ENCODE assay signal across 8 cellular contexts in the genomic region with DNA sequence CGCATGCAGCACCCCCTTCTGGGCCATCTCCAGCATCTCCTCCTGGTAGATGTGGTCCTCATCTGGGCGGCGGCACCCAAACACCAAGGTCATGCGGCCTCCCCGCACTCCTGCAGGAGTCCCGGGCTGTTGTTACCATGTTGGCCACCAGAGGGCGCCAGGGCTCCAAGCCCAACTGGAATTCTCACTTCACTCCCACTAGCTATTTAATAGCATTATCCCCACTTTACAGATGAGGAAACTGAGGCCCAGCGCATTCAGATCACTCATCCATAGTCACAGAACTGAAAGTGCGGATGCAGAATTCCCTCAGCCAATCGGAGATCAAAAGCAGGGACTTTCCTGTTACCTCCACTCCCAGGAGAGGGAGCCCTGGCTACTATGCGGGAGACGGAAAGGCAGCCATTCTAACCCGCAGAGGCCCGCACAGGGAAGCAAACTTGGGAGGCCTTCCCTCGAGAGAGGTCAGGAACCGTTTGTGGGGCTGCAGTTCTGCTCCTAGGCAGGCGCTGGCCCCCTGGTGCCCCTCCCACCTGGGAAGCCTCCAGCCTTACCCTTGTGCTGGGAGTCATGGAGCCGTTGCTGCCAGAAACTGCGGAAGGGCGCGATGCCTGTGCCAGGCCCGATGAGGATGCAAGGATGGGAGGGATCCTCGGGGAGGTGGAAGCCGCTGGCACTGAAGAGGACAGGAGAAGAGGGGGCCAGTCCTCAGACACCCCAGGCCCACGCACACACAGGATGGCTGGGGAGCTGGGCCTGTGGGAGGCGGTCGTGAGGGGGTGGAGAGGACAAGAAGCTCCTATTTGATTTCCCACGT. TPM values are rescaled to one million over a fixed set of nuclear protein-coding genes. Genes with fewer than 3 reads are reported as not detected.
DNase-seq lines count a peak whose midpoint lies in the region; ATAC-seq and TF ChIP-seq lines count a peak whose summit lies in the region.

No MANE protein-coding gene starts in this region.

- peak overlapping the region; percentile 31 for H2BK120ac ChIP-seq in neuronal stem cell (ENCODE audit: low read depth, low read length)

- no peaks in the 10 kb centered on the region for H3K79me2 ChIP-seq in fibroblast of lung (ENCODE audit: control insufficient read depth, insufficient read depth, low read length)

- no peaks in the 10 kb centered on the region for H3K27me3 ChIP-seq in NT2/D1 (ENCODE audit: insufficient read depth, insufficient read length)
- no peaks in the 10 kb centered on the region for H3K27me3 ChIP-seq in fibroblast of lung (ENCODE audit: control insufficient read depth, insufficient read depth, low read length)
- H3K27me3 ChIP-seq in neuronal stem cell (ENCODE audit: control insufficient read depth in 3 of 3, insufficient read depth in 3 of 3, low read depth in 1 of 3, low read length in 3 of 3), result no peaks in the 10 kb centered on the region

- ATAC-seq in HG03025 (IDR thresholded peaks at IDR 0.05; ENCODE audit: low FRiP score, unreplicated experiment), result no peak

- H3K4me3 ChIP-seq in NT2/D1 (ENCODE audit: insufficient read length, low read depth) (no peak overlapping the region), fibroblast of lung (replicated peaks in 1 of 4; ENCODE audit: control extremely low read depth in 1 of 4, insufficient read depth in 1 of 4, low read depth in 3 of 4, low read length in 4 of 4) (no peak overlapping the region), neuronal stem cell (ENCODE audit: low read length in 2 of 2) (peak overlapping the region in 1 of 2 donors; percentile 22)

- H2BK15ac ChIP-seq in neuronal stem cell (ENCODE audit: low read length), result no peak overlapping the region

- H2AFZ ChIP-seq in fibroblast of lung (ENCODE audit: low read length), result no peak overlapping the region
- H2AFZ ChIP-seq in neuronal stem cell (ENCODE audit: low read length), result no peak overlapping the region

- no peak overlapping the region for H3K14ac ChIP-seq in neuronal stem cell (ENCODE audit: low read length)

- H3K9me3 ChIP-seq in NT2/D1 (ENCODE audit: insufficient read depth, low read length) (no peaks in the 10 kb centered on the region), fibroblast of lung (ENCODE audit: control insufficient read depth, insufficient read depth, low read depth, low read length) (no peaks in the 10 kb centered on the region), neuronal stem cell (replicated peaks in 1 of 2; ENCODE audit: control insufficient read depth in 2 of 2, insufficient read depth in 1 of 2, low read depth in 1 of 2, low read length in 2 of 2) (no peaks in the 10 kb centered on the region)

- H2AK5ac ChIP-seq in neuronal stem cell (ENCODE audit: low read depth, low read length), result no peak overlapping the region

- TF ChIP-seq CTCF in AG09319 (IDR thresholded peaks at IDR 0.05; ENCODE audit: low read depth, low read length), result peak; percentile 80
- TF ChIP-seq CTCF in fibroblast of lung (conservative IDR thresholded peaks at IDR 0.05 in 1 of 2, IDR thresholded peaks at IDR 0.05 in 1 of 2; ENCODE audit: low read depth in 1 of 2, low read length in 2 of 2), result peak; percentile 82 to 84

- H3K9ac ChIP-seq in NT2/D1 (ENCODE audit: insufficient read length, low read depth) (no peak overlapping the region), fibroblast of lung (ENCODE audit: insufficient read depth, low read length) (no peak overlapping the region), neuronal stem cell (ENCODE audit: low read depth, low read length, poor library complexity) (no peak overlapping the region)

- peak; percentile 3 for DNase-seq in AG09319 (ENCODE audit: extremely low read depth, low read depth)
- peak; percentile 30 for DNase-seq in GM19240 (ENCODE audit: insufficient read length, low spot score)
- DNase-seq in NT2/D1 (ENCODE audit: low read depth, low spot score), result peak; percentile 22
- DNase-seq in activated T-cell treated with anti-CD3 and anti-CD28 coated beads, Interleukin-2, amount 50 U/mL, for 1 hour, result peak; percentile 75
- DNase-seq in fibroblast of lung (ENCODE audit: low read depth in 2 of 2), result peak; percentile 7 to 31
- peak; percentile 47 for DNase-seq in neuronal stem cell (ENCODE audit: low spot score)
- peak in 36 of 49 donors; percentile 1 to 72 (median 32) for DNase-seq in substantia nigra (lab: John Stamatoyannopoulos, UW)

- no peak overlapping the region for H4K91ac ChIP-seq in neuronal stem cell (ENCODE audit: low read depth, low read length, poor library complexity)

- no peak overlapping the region for H4K8ac ChIP-seq in neuronal stem cell (ENCODE audit: low read depth, low read length)

- H3K23ac ChIP-seq in neuronal stem cell (ENCODE audit: low read depth, low read length, poor library complexity), result peak overlapping the region; percentile 65

- H3K4me2 ChIP-seq in fibroblast of lung (ENCODE audit: extremely low read depth, insufficient read depth, low read length) (no peak overlapping the region), neuronal stem cell (ENCODE audit: insufficient read depth, low read length, poor library complexity, severe bottlenecking) (no peak overlapping the region)

- no CpG with 5 or more reads among the region's 28 CpGs for WGBS in neuronal stem cell (ENCODE audit: extremely low coverage in 2 of 2, insufficient read length in 2 of 2, insufficient replicate concordance in 1 of 2), 2 donors

- H3K4me1 ChIP-seq in NT2/D1 (ENCODE audit: insufficient read depth, insufficient read length) (no peaks in the 10 kb centered on the region), fibroblast of lung (ENCODE audit: control insufficient read depth, extremely low read depth, insufficient read depth, low read length) (no peaks in the 10 kb centered on the region), neuronal stem cell (ENCODE audit: control insufficient read depth in 2 of 2, insufficient read depth in 1 of 2, low read depth in 1 of 2, low read length in 2 of 2) (no peaks in the 10 kb centered on the region)

- H3K36me3 ChIP-seq in NT2/D1 (ENCODE audit: insufficient read depth, insufficient read length, low read length) (no peaks in the 10 kb centered on the region), fibroblast of lung (ENCODE audit: control insufficient read depth, insufficient read depth, low read length) (no peaks in the 10 kb centered on the region), neuronal stem cell (replicated peaks in 1 of 2; ENCODE audit: control insufficient read depth in 2 of 2, insufficient read depth in 2 of 2, low read length in 2 of 2) (no peaks in the 10 kb centered on the region)

- H2BK12ac ChIP-seq in neuronal stem cell (ENCODE audit: low read length), result no peak overlapping the region

- peak overlapping the region; percentile 48 for H3K18ac ChIP-seq in neuronal stem cell (ENCODE audit: low read length)

- H4K20me1 ChIP-seq in fibroblast of lung (ENCODE audit: control insufficient read depth, extremely low read depth, insufficient read depth, low read length), result no peaks in the 10 kb centered on the region

- no peak overlapping the region for H3K4ac ChIP-seq in neuronal stem cell (ENCODE audit: low read length)

- no peak overlapping the region for H2BK5ac ChIP-seq in neuronal stem cell (ENCODE audit: low read length)

- H3K27ac ChIP-seq in fibroblast of lung (ENCODE audit: insufficient read depth, low read length) (no peak overlapping the region), neuronal stem cell (replicated peaks; ENCODE audit: low read length) (no peak overlapping the region), substantia nigra (ENCODE audit: low read depth, low read length, poor library complexity, severe bottlenecking) (no peak overlapping the region)

- no peaks in the 10 kb centered on the region for H3K79me1 ChIP-seq in neuronal stem cell (ENCODE audit: low read depth, low read length)

RNA-seq across cellular contexts. Expression of a gene that starts 40.1 kb away (rescaled TPM):
- under 0.01 TPM in 1 of 2 replicates, not detected in the other for total RNA-seq in fibroblast of lung
- not detected in 2 replicates for polyA plus RNA-seq in fibroblast of lung
- not detected in 2 replicates for polyA plus RNA-seq in fibroblast of lung (2012)
- polyA minus RNA-seq in fibroblast of lung (ENCODE audit: low replicate concordance), result not detected in 2 replicates
- polyA plus RNA-seq in neuronal stem cell (2013, experiment 1 of 2), result 2.5 TPM
- 2.5 TPM for polyA plus RNA-seq in neuronal stem cell (2013, experiment 2 of 2)

Comparison
In these comparisons a context has a peak if more than half of its experiments do, and no peak if none do; other contexts are left out.
1. DNase-seq: peak in every context shown above with its lines; median percentile 75 in activated T-cell treated with anti-CD3 and anti-CD28 coated beads, Interleukin-2, amount 50 U/mL, for 1 hour; 47 in neuronal stem cell; 32 in substantia nigra; 30 in GM19240; 22 in NT2/D1; 19 in fibroblast of lung; 3 in AG09319.